8 cellular contexts compared by ENCODE assay signal in the genomic region with DNA sequence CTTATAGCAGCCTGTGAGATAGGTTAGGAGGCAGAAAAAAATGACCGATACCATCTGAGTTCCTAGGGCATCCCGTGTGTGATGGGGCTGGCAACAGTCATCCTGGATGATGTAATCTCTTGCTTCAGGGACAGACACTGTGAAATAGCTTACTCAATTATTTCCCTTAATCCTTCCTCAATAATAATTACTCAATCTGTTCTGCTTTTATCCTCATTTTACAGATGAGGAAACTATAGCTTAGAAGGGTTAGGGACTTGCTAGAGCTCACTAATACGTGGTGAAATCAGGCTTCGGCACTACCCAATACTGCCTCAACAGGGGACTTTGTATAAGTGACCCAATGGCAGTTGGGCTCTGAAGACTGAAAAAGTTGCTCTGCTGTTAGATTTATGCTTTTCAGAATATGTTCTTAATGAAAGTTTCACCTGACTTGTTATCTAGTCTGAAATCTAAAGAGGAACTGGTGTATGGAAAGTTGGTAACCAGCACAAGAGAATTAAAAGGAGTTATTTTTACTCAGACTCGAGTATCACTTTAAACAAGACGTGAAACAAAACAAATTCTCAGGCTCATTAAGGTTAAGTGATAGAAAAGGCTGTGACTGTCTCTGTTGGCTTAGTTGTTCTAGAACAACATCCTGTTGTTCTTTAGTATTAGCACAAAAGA. TPM values are rescaled to one million over a fixed set of nuclear protein-coding genes. Genes with fewer than 3 reads are reported as not detected.
DNase-seq lines count a peak whose midpoint lies in the region; ATAC-seq, FAIRE-seq and TF ChIP-seq lines count a peak whose summit lies in the region.

No MANE protein-coding gene starts in this region.

- H3K27ac Mint-ChIP-seq in stimulated activated naive CD8-positive, alpha-beta T cell treated with anti-CD3 and anti-CD28 coated beads, Interleukin-15, Interleukin-2, amounts not matched to agents 100 ng/mL and 50 ng/mL, for 24 hours: peak overlapping the region; percentile 99

- peaks cover 76% of the 10 kb centered on the region for H3K4me1 Mint-ChIP-seq in stimulated activated naive CD8-positive, alpha-beta T cell treated with anti-CD3 and anti-CD28 coated beads, Interleukin-15, Interleukin-2, amounts not matched to agents 100 ng/mL and 50 ng/mL, for 24 hours (ENCODE audit: low read depth)

- DNase-seq in dermis blood vessel endothelial cell (peak; percentile 26), RCC 7860 (ENCODE audit: low spot score) (no peak), medulla oblongata (ENCODE audit: extremely low spot score) (no peak), kidney (no peak)

- ATAC-seq in GM18502 (IDR thresholded peaks at IDR 0.05; ENCODE audit: poor library complexity, unreplicated experiment) (peak; percentile 66), GM21717 (IDR thresholded peaks at IDR 0.05; ENCODE audit: unreplicated experiment) (peak; percentile 45)

- H3K4me3 Mint-ChIP-seq in stimulated activated naive CD8-positive, alpha-beta T cell treated with anti-CD3 and anti-CD28 coated beads, Interleukin-15, Interleukin-2, amounts not matched to agents 100 ng/mL and 50 ng/mL, for 24 hours: peak overlapping the region; percentile 80

- TF ChIP-seq CTCF in kidney (IDR thresholded peaks at IDR 0.05; ENCODE audit: borderline replicate concordance, extremely low read depth, insufficient read depth): no peak

- no peak overlapping the region for H3K9ac ChIP-seq in kidney (ENCODE audit: low read length in 2 of 2)

- peaks cover 91% of the 10 kb centered on the region for H3K36me3 Mint-ChIP-seq in stimulated activated naive CD8-positive, alpha-beta T cell treated with anti-CD3 and anti-CD28 coated beads, Interleukin-15, Interleukin-2, amounts not matched to agents 100 ng/mL and 50 ng/mL, for 24 hours (ENCODE audit: low read depth)

- intact Hi-C loops in kidney (cut with DNase I): no loop called here

- peaks cover 19% of the 10 kb centered on the region for H3K9me3 Mint-ChIP-seq in stimulated activated naive CD8-positive, alpha-beta T cell treated with anti-CD3 and anti-CD28 coated beads, Interleukin-15, Interleukin-2, amounts not matched to agents 100 ng/mL and 50 ng/mL, for 24 hours

- H3K4me3 ChIP-seq in kidney (ENCODE audit: low read length in 2 of 2): no peak overlapping the region

- H3K27ac ChIP-seq in KOPT-K1 (ENCODE audit: low read depth, low read length, poor library complexity, severe bottlenecking) (peak overlapping the region; percentile 73), kidney (ENCODE audit: low read depth in 2 of 2, low read length in 2 of 2) (no peak overlapping the region)

- H3K36me3 ChIP-seq in KOPT-K1 (ENCODE audit: insufficient read depth, low read length) (peaks cover 9% of the 10 kb centered on the region; the same call in 1 of the 2 replicates), kidney (ENCODE audit: control insufficient read depth in 1 of 2, insufficient read depth in 2 of 2, low read length in 2 of 2) (peaks cover 7% of the 10 kb centered on the region in 2 donors)

- no peak for FAIRE-seq in RCC 7860 (lab: Jason Lieb, UNC)
- no peak for FAIRE-seq in kidney (lab: Jason Lieb, UNC)

- no peaks in the 10 kb centered on the region for H3K4me1 ChIP-seq in kidney (ENCODE audit: control insufficient read depth in 1 of 2, insufficient read depth in 1 of 2, low read depth in 1 of 2, low read length in 2 of 2)

- H3K9me3 ChIP-seq in KOPT-K1 (ENCODE audit: insufficient read depth, low read length, poor library complexity, severe bottlenecking) (peaks cover 32% of the 10 kb centered on the region), kidney (ENCODE audit: control insufficient read depth in 1 of 2, low read length in 2 of 2) (no peaks in the 10 kb centered on the region)

- peaks cover 3% of the 10 kb centered on the region for H3K27me3 Mint-ChIP-seq in stimulated activated naive CD8-positive, alpha-beta T cell treated with anti-CD3 and anti-CD28 coated beads, Interleukin-15, Interleukin-2, amounts not matched to agents 100 ng/mL and 50 ng/mL, for 24 hours

RNA-seq across cellular contexts. Expression of a gene that starts 14.4 kb away (rescaled TPM):
- total RNA-seq in dermis blood vessel endothelial cell: 87.5 and 130 TPM in 2 replicates
- 69.5 TPM for total RNA-seq in kidney
- 28.8 TPM for polyA plus RNA-seq in kidney (ENCODE audit: insufficient read depth, low read depth, low replicate concordance)
